In genomic region chr4:674172-675035, GRCh38 we compare ENCODE assay signal across 8 cellular contexts. TPM values are rescaled to one million over a fixed set of nuclear protein-coding genes. Genes with fewer than 3 reads are reported as not detected.
DNase-seq lines count a peak whose midpoint lies in the region; ATAC-seq and TF ChIP-seq lines count a peak whose summit lies in the region.

Gene ATP5ME (minus strand): TSS chr4:674276. CDS start chr4:674247, 29 bp downstream.
A gene with protein sequence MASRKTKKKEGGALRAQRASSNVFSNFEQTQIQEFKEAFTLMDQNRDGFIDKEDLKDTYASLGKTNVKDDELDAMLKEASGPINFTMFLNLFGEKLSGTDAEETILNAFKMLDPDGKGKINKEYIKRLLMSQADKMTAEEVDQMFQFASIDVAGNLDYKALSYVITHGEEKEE (plus strand): TSS chr4:674542. CDS start chr4:678027, 3,485 bp downstream.

- H3K4me1 Mint-ChIP-seq in activated B cell treated with CpG ODN at 0.5 μM for 24 hours = peaks cover 34% of the 10 kb centered on the region

- TF ChIP-seq CTCF in AG09319 (IDR thresholded peaks at IDR 0.05; ENCODE audit: low read depth, low read length) (peak; percentile 63), activated B cell treated with CpG ODN at 0.5 μM for 24 hours (IDR thresholded peaks at IDR 0.05) (peak; percentile 46)

- peak within 1 kb of the TSS; percentile 75 for H3K27ac Mint-ChIP-seq in activated B cell treated with CpG ODN at 0.5 μM for 24 hours

- peak; percentile 78 for ATAC-seq in HG03196 (IDR thresholded peaks at IDR 0.05; ENCODE audit: unreplicated experiment)
- peak; percentile 81 for ATAC-seq in activated B cell treated with CpG ODN at 0.5 μM for 24 hours (ENCODE audit: low read depth)

- TF ChIP-seq POLR2A in GM18951 (IDR thresholded peaks at IDR 0.05; ENCODE audit: extremely low read depth, insufficient read depth, insufficient read length) = peak; percentile 85

- intact Hi-C loops in activated B cell treated with CpG ODN at 0.5 μM for 24 hours (cut with micrococcal nuclease) = loop anchor here (1.0 to 2.0 kb wide), 11 partner anchors 10 to 1038 kb away; partner anchors contain the start of genes GAK, IDUA, PCGF3 and PIGG

- H3K4me3 Mint-ChIP-seq in activated B cell treated with CpG ODN at 0.5 μM for 24 hours = peak within 1 kb of the TSS; percentile 88

- in situ Hi-C loops in GM18951 (cut with MboI; ENCODE audit: low sequenced_read_pairs, unreplicated experiment) = no loop called here

- POLR2A ChIA-PET in activated B cell treated with CpG ODN at 0.5 μM for 24 hours (lab: Charles Lee) = interaction anchor here (0.5 to 3.2 kb wide), 14 partner anchors 11 to 550 kb away, joined by 3 to 56 read pairs (median 6); partner anchors contain the start of genes GAK, TMEM175, ZNF141 and ZNF718

- CTCF ChIA-PET in activated B cell treated with CpG ODN at 0.5 μM for 24 hours (lab: Charles Lee) = interaction anchor here (1.2 to 1.6 kb wide), 3 partner anchors 10 to 26 kb away, joined by 3 to 10 read pairs (median 3); no protein-coding TSS in a partner anchor

- H3K27me3 Mint-ChIP-seq in activated B cell treated with CpG ODN at 0.5 μM for 24 hours = no peaks in the 10 kb centered on the region

- DNase-seq in AG09319 (ENCODE audit: extremely low read depth, low read depth) (peak; percentile 88), NCI-H226 (peak; percentile 79), activated B cell treated with CpG ODN at 0.5 μM for 24 hours (peak; percentile 99), caudate nucleus (lab: John Stamatoyannopoulos, UW) (peak; percentile 35 to 98 (median 93)), iris pigment epithelial cell (ENCODE audit: low read depth) (peak; percentile 92)
- DNase-seq in stimulated activated CD4-positive, alpha-beta T cell treated with anti-CD3 and anti-CD28 coated beads, Interleukin-12 subunit alpha, Interleukin-12 subunit beta, amount 100 ng/mL, for 24 hours (ENCODE audit: low read depth in 2 of 2) = peak; percentile 93 to 97

- H3K27ac ChIP-seq in caudate nucleus (ENCODE audit: low read depth, low read length) = peak within 1 kb of the TSS; percentile 96

- H3K36me3 Mint-ChIP-seq in activated B cell treated with CpG ODN at 0.5 μM for 24 hours (ENCODE audit: low read depth) = peaks cover 29% of the 10 kb centered on the region

- H3K9me3 Mint-ChIP-seq in activated B cell treated with CpG ODN at 0.5 μM for 24 hours = no peaks in the 10 kb centered on the region

RNA-seq across cellular contexts. Expression of gene ATP5ME, which starts in this region (rescaled TPM):
- 152 and 193 TPM in 2 replicates for total RNA-seq in activated B cell treated with CpG ODN at 0.5 μM for 24 hours

RNA-seq across cellular contexts. Expression of the second gene that starts in this region (rescaled TPM):
- 21.9 and 24.6 TPM in 2 replicates for total RNA-seq in activated B cell treated with CpG ODN at 0.5 μM for 24 hours

Comparison
In these comparisons a context has a peak if more than half of its experiments do, and no peak if none do; other contexts are left out.
1. Peak in every context shown above with its lines: DNase-seq, ATAC-seq and H3K27ac ChIP-seq.